16 cellular contexts compared by ENCODE assay signal in genomic region chr22:38451864-38452263, GRCh38. TPM values are rescaled to one million over a fixed set of nuclear protein-coding genes. Genes with fewer than 3 reads are reported as not detected.
DNase-seq lines count a peak whose midpoint lies in the region; ATAC-seq, FAIRE-seq and TF ChIP-seq lines count a peak whose summit lies in the region.
"Had no signal": no experiment of that assay in that cellular context is flagged by ENCODE, and none has a peak within 500 bp of the region (broad histone marks: within the 10 kb centered on the region; RNA-seq: fewer than 3 reads in every experiment).

No MANE protein-coding gene starts in this region.

- H3K36me3 Mint-ChIP-seq in WTC11 = no peaks in the 10 kb centered on the region

- CTCF ChIA-PET in HepG2 (lab: Yijun Ruan, JAX; ENCODE audit: low intra/inter-chr PET ratio, low total read pairs) = no interaction called here
- CTCF ChIA-PET in WTC11 (lab: Charles Lee) = interaction anchor here (1.4 kb wide), 1 partner anchor 17 kb away, joined by 5 read pairs; no protein-coding TSS in a partner anchor

- WGBS in heart left ventricle, 4 donors = 38 to 54% (median 46%) methylated on average over 4 of the region's 4 CpGs
- 7% methylated on average over 1 of the region's 4 CpGs for WGBS in HepG2 (ENCODE audit: low lambda C conversion rate)
- WGBS in right lobe of liver (ENCODE audit: insufficient coverage, low coverage, low lambda C conversion rate, missing lambda C conversion rate) = 57% methylated on average over 4 of the region's 4 CpGs

- BruUV-seq in HepG2 (replicated peaks; lab: Mats Ljungman, UMichigan) = no TSS peak

- POLR2A ChIA-PET in HepG2 (lab: Yijun Ruan, JAX) = no interaction called here
- POLR2A ChIA-PET in WTC11 (lab: Charles Lee) = no interaction called here

- no peaks in the 10 kb centered on the region for H3K79me2 ChIP-seq in HepG2 (ENCODE audit: insufficient read depth, low read length)

- TF ChIP-seq EP300 in HepG2 (IDR thresholded peaks at IDR 0.05; ENCODE audit: low read depth in 2 of 2, low read length in 2 of 2) (no peak), HepG2 (CRISPR knock-in tag; IDR thresholded peaks at IDR 0.05; ENCODE audit: borderline replicate concordance) (no peak)

- in situ Hi-C loops in HepG2 (cut with HindIII; ENCODE audit: extremely low pct_ligation_motif_present, low pct_unique_long_range_greater_than_20kb) = no loop called here

- H3K27me3 ChIP-seq in heart left ventricle = peaks cover 0 to 58% (median 30%) of the 10 kb centered on the region in 9 donors
- H3K27me3 ChIP-seq in HepG2 (ENCODE audit: control insufficient read depth in 1 of 2, insufficient read depth in 2 of 2, low read length in 2 of 2) = peaks cover 20 to 68% of the 10 kb centered on the region in 2 experiments
- H3K27me3 ChIP-seq in right lobe of liver = peaks cover 7% of the 10 kb centered on the region in 2 donors
- H3K27me3 ChIP-seq in dorsolateral prefrontal cortex = peaks cover 0 to 24% (median 0%) of the 10 kb centered on the region in 45 donors

- no peak overlapping the region for H3K4me2 ChIP-seq in HepG2 (ENCODE audit: low read depth, low read length)
- H3K4me2 ChIP-seq: BLaER1 had no signal

- H4K20me1 ChIP-seq in HepG2 (ENCODE audit: insufficient read depth, low read length) = no peaks in the 10 kb centered on the region

- intact Hi-C loops in heart left ventricle (cut with DNase I) = loop anchor here in 2 of 10 donors (5.0 kb wide), 1 partner anchor 35 kb away; no protein-coding TSS in a partner anchor
- intact Hi-C loops in cardiac septum (cut with DNase I) = no loop called here
- intact Hi-C loops in HepG2 (cut with micrococcal nuclease; ENCODE audit: unreplicated experiment) = no loop called here
- intact Hi-C loops in right lobe of liver (cut with DNase I) = no loop called here
- intact Hi-C loops in dorsolateral prefrontal cortex (cut with DNase I) = no loop called here

- no peak overlapping the region for H2AFZ ChIP-seq in HepG2 (ENCODE audit: low read length)
- H2AFZ ChIP-seq: GM23248 had no signal

- no peak for DNase-seq in heart left ventricle
- DNase-seq in cardiac septum (ENCODE audit: low spot score) = no peak
- DNase-seq in HepG2 (ENCODE audit: low spot score) = no peak
- DNase-seq in right lobe of liver = no peak
- no peak for DNase-seq in dorsolateral prefrontal cortex
- no peak for DNase-seq in occipital lobe (lab: John Stamatoyannopoulos, UW)
- DNase-seq in WTC11 (ENCODE audit: low spot score) = no peak
- DNase-seq: 8988T; AML-193; Caco-2; CD8-positive, alpha-beta memory T cell; DMS53; GF-D8 had no signal

- H3K4me1 ChIP-seq in heart left ventricle (peaks cover 0 to 73% (median 12%) of the 10 kb centered on the region in 12 donors), HepG2 (ENCODE audit: insufficient read depth, low read length) (peaks cover 11% of the 10 kb centered on the region), right lobe of liver (peaks cover 0 to 9% (median 0%) of the 10 kb centered on the region in 4 donors)

- no peak for TF ChIP-seq CTCF in heart left ventricle (IDR thresholded peaks at IDR 0.05)
- TF ChIP-seq CTCF in HepG2 (CRISPR knock-in tag; IDR thresholded peaks at IDR 0.05) = no peak
- no peak for TF ChIP-seq CTCF in right lobe of liver (IDR thresholded peaks at IDR 0.05)
- no peak for TF ChIP-seq CTCF in dorsolateral prefrontal cortex (IDR thresholded peaks at IDR 0.05 in 54 of 56, conservative IDR thresholded peaks at IDR 0.05 in 2 of 56; ENCODE audit: low read depth in 1 of 56, partially characterized antibody in 56 of 56)
- no peak for TF ChIP-seq CTCF in WTC11 (IDR thresholded peaks at IDR 0.05)

- no peak overlapping the region for H3K27ac Mint-ChIP-seq in WTC11
- H3K27ac Mint-ChIP-seq: CD8-positive, alpha-beta memory T cell had no signal

- H3K4me3 Mint-ChIP-seq in WTC11 = no peak overlapping the region
- H3K4me3 Mint-ChIP-seq: CD8-positive, alpha-beta memory T cell had no signal

- H3K36me3 ChIP-seq in heart left ventricle (no peaks in the 10 kb centered on the region), HepG2 (replicated peaks in 1 of 2; ENCODE audit: control insufficient read depth in 1 of 2, insufficient read depth in 2 of 2, low read length in 2 of 2) (no peaks in the 10 kb centered on the region), right lobe of liver (no peaks in the 10 kb centered on the region)
- H3K36me3 ChIP-seq: BLaER1 had no signal

- H3K27ac ChIP-seq in heart left ventricle = peak overlapping the region; percentile 28 to 99 (median 91)
- no peak overlapping the region for H3K27ac ChIP-seq in HepG2 (ENCODE audit: extremely low read length, insufficient read depth, low read length)
- no peak overlapping the region for H3K27ac ChIP-seq in right lobe of liver
- peak overlapping the region in 51 of 59 donors; percentile 11 to 93 (median 74) for H3K27ac ChIP-seq in dorsolateral prefrontal cortex
- peak overlapping the region; percentile 73 for H3K27ac ChIP-seq in temporal lobe (ENCODE audit: low read depth, low read length)
- H3K27ac ChIP-seq: BLaER1, GM23248 had no signal

- no peak for TF ChIP-seq POLR2A in heart left ventricle (IDR thresholded peaks at IDR 0.05)
- TF ChIP-seq POLR2A in HepG2 (IDR thresholded peaks at IDR 0.05; ENCODE audit: insufficient read depth in 1 of 2, low read depth in 2 of 2, low read length in 2 of 2) = no peak
- TF ChIP-seq POLR2A in right lobe of liver (IDR thresholded peaks at IDR 0.05) = no peak

- no peaks in the 10 kb centered on the region for H3K9me3 Mint-ChIP-seq in WTC11

- ATAC-seq in heart left ventricle = no peak
- no peak for ATAC-seq in HepG2
- ATAC-seq in right lobe of liver = no peak
- ATAC-seq in WTC11 = no peak

- no peak overlapping the region for H3K9ac ChIP-seq in HepG2 (ENCODE audit: insufficient read depth, low read depth, low read length)
- H3K9ac ChIP-seq: BLaER1, GM23248 had no signal

- H3K4me3 ChIP-seq in heart left ventricle (no peak overlapping the region), HepG2 (replicated peaks in 1 of 3; ENCODE audit: insufficient read depth in 1 of 3, low read depth in 2 of 3, low read length in 3 of 3) (no peak overlapping the region), right lobe of liver (no peak overlapping the region), dorsolateral prefrontal cortex (peak overlapping the region in 37 of 59 donors; percentile 4 to 81 (median 61))
- H3K4me3 ChIP-seq: BLaER1, GM23248 had no signal

- peaks cover 50% of the 10 kb centered on the region for H3K27me3 Mint-ChIP-seq in WTC11 (ENCODE audit: low read depth)

- no peaks in the 10 kb centered on the region for H3K9me3 ChIP-seq in heart left ventricle
- no peaks in the 10 kb centered on the region for H3K9me3 ChIP-seq in HepG2 (ENCODE audit: low read length)
- H3K9me3 ChIP-seq in right lobe of liver = no peaks in the 10 kb centered on the region
- H3K9me3 ChIP-seq: BLaER1, Caco-2 had no signal

- peaks cover 29% of the 10 kb centered on the region for H3K4me1 Mint-ChIP-seq in WTC11

- FAIRE-seq in HepG2 (lab: Jason Lieb, UNC) = no peak

- TF ChIP-seq RAD21 in HepG2 (CRISPR knock-in tag; IDR thresholded peaks at IDR 0.05) = no peak

RNA-seq across cellular contexts. Expression of gene KCNJ4, which starts 3.1 kb away (rescaled TPM):
- 10 to 100 TPM; 14.5 to 85.5 (median 39.7) TPM for total RNA-seq in heart left ventricle
- polyA plus RNA-seq in heart left ventricle = 10 to 100 TPM; 20.3 to 57.9 TPM
- total RNA-seq in cardiac septum = 67.8 TPM
- not detected in 2 replicates for total RNA-seq in HepG2 (2016; rRNA removed; fragmentation: Illumina TruSeq; extraction: Trizol)
- not detected in 2 replicates for total RNA-seq in HepG2 (2016; cell fraction: cytosol; rRNA removed; fragmentation: Illumina TruSeq; extraction: Trizol; ENCODE audit: low read depth)
- not detected in 2 replicates for total RNA-seq in HepG2 (2016; cell fraction: insoluble cytoplasmic fraction; rRNA removed; fragmentation: Illumina TruSeq; extraction: Trizol)
- not detected in 2 replicates for total RNA-seq in HepG2 (2016; cell fraction: membrane; rRNA removed; fragmentation: Illumina TruSeq; extraction: Trizol)
- not detected in 2 replicates for total RNA-seq in HepG2 (2016; cell fraction: nucleus; rRNA removed; fragmentation: Illumina TruSeq; extraction: Trizol)
- not detected in 2 replicates for polyA plus RNA-seq in HepG2 (2011; rRNA removed)
- 0.03 TPM in 1 of 2 replicates, not detected in the other for polyA plus RNA-seq in HepG2 (2011; cell fraction: cytosol; rRNA removed)
- polyA plus RNA-seq in HepG2 (2011; cell fraction: nucleus; rRNA removed) = not detected in 2 replicates
- polyA plus RNA-seq in HepG2 (2012) = not detected in 2 replicates
- not detected in 2 replicates for polyA plus RNA-seq in HepG2 (2016; cell fraction: cytosol; fragmentation: Illumina TruSeq; extraction: Trizol; ENCODE audit: low read depth)
- polyA plus RNA-seq in HepG2 (2016; cell fraction: insoluble cytoplasmic fraction; fragmentation: Illumina TruSeq; extraction: Trizol; ENCODE audit: low read depth) = not detected in 2 replicates
- polyA plus RNA-seq in HepG2 (2016; cell fraction: membrane; fragmentation: Illumina TruSeq; extraction: Trizol; ENCODE audit: low read depth) = not detected in 2 replicates
- not detected in 2 replicates for polyA plus RNA-seq in HepG2 (2016; cell fraction: nucleus; fragmentation: Illumina TruSeq; extraction: Trizol; ENCODE audit: insufficient read depth, low read depth)
- polyA minus RNA-seq in HepG2 (2011; rRNA and poly(A)+ RNA removed; ENCODE audit: low replicate concordance) = not detected in 2 replicates
- polyA minus RNA-seq in HepG2 (2011; cell fraction: cytosol; rRNA and poly(A)+ RNA removed) = not detected in 2 replicates
- not detected in 2 replicates for polyA minus RNA-seq in HepG2 (2011; cell fraction: nucleus; rRNA and poly(A)+ RNA removed)
- not detected for total RNA-seq in right lobe of liver
- total RNA-seq in dorsolateral prefrontal cortex = 100 to 1,000 TPM in 35 of 120 experiments, 10 to 100 TPM in 85; 21.0 to 129 (median 87.1) TPM
- total RNA-seq in temporal lobe = 6.6 TPM
- 9.7 TPM for total RNA-seq in occipital lobe
- total RNA-seq in WTC11 (2021) = 3.1 to 3.3 TPM (median 3.2 TPM) in 3 replicates
- total RNA-seq: CD8-positive, alpha-beta memory T cell; GM23248 had no signal
- polyA plus RNA-seq: CD8-positive, alpha-beta memory T cell; GM23248 had no signal

RNA-seq across cellular contexts. Expression of gene KDELR3, which starts 16.0 kb away (rescaled TPM):
- total RNA-seq in heart left ventricle (10 to 100 TPM in 4 of 9 donors, 1 to 10 TPM in 5; 4.4 to 15.5 (median 8.5) TPM), cardiac septum (18.2 TPM), HepG2 (2016; rRNA removed; fragmentation: Illumina TruSeq; extraction: Trizol) (18.9 and 24.2 TPM in 2 replicates), right lobe of liver (10 to 100 TPM in 3 of 6 experiments, 1 to 10 TPM in 3; 2.4 to 53.8 (median 12.8) TPM), dorsolateral prefrontal cortex (1 to 10 TPM in 88 of 120 experiments, under 1 TPM in 30, not detected in 2; 0.35 to 4.3 (median 1.4) TPM), temporal lobe (1.5 TPM), occipital lobe (0.94 TPM), WTC11 (2021) (5.7 to 10.3 TPM (median 7.7 TPM) in 3 replicates)
- polyA plus RNA-seq in heart left ventricle (10 to 100 TPM in 1 of 2 donors, 1 to 10 TPM in 1; 7.8 to 10.5 TPM), HepG2 (2011; rRNA removed) (44.4 and 65.7 TPM in 2 replicates)
- 15.4 and 17.8 TPM in 2 replicates for total RNA-seq in HepG2 (2016; cell fraction: cytosol; rRNA removed; fragmentation: Illumina TruSeq; extraction: Trizol; ENCODE audit: low read depth)
- total RNA-seq in HepG2 (2016; cell fraction: insoluble cytoplasmic fraction; rRNA removed; fragmentation: Illumina TruSeq; extraction: Trizol) = 18.4 and 24.9 TPM in 2 replicates
- total RNA-seq in HepG2 (2016; cell fraction: membrane; rRNA removed; fragmentation: Illumina TruSeq; extraction: Trizol) = 25.0 and 25.7 TPM in 2 replicates
- 24.1 and 25.4 TPM in 2 replicates for total RNA-seq in HepG2 (2016; cell fraction: nucleus; rRNA removed; fragmentation: Illumina TruSeq; extraction: Trizol)
- 51.3 and 51.5 TPM in 2 replicates for polyA plus RNA-seq in HepG2 (2011; cell fraction: cytosol; rRNA removed)
- 13.4 and 13.6 TPM in 2 replicates for polyA plus RNA-seq in HepG2 (2011; cell fraction: nucleus; rRNA removed)
- polyA plus RNA-seq in HepG2 (2012) = 25.3 and 25.4 TPM in 2 replicates
- 22.6 and 32.8 TPM in 2 replicates for polyA plus RNA-seq in HepG2 (2016; cell fraction: cytosol; fragmentation: Illumina TruSeq; extraction: Trizol; ENCODE audit: low read depth)
- polyA plus RNA-seq in HepG2 (2016; cell fraction: insoluble cytoplasmic fraction; fragmentation: Illumina TruSeq; extraction: Trizol; ENCODE audit: low read depth) = 25.8 and 26.8 TPM in 2 replicates
- 31.8 and 34.1 TPM in 2 replicates for polyA plus RNA-seq in HepG2 (2016; cell fraction: membrane; fragmentation: Illumina TruSeq; extraction: Trizol; ENCODE audit: low read depth)
- 38.2 and 40.9 TPM in 2 replicates for polyA plus RNA-seq in HepG2 (2016; cell fraction: nucleus; fragmentation: Illumina TruSeq; extraction: Trizol; ENCODE audit: insufficient read depth, low read depth)
- 11.9 and 47.4 TPM in 2 replicates for polyA minus RNA-seq in HepG2 (2011; rRNA and poly(A)+ RNA removed; ENCODE audit: low replicate concordance)
- 22.6 and 22.7 TPM in 2 replicates for polyA minus RNA-seq in HepG2 (2011; cell fraction: cytosol; rRNA and poly(A)+ RNA removed)
- 6.4 and 12.8 TPM in 2 replicates for polyA minus RNA-seq in HepG2 (2011; cell fraction: nucleus; rRNA and poly(A)+ RNA removed)

RNA-seq across cellular contexts. Expression of gene DDX17, which starts 54.2 kb away (rescaled TPM):
- total RNA-seq in heart left ventricle (100 to 1,000 TPM; 149 to 202 (median 170) TPM), cardiac septum (215 TPM), HepG2 (2016; rRNA removed; fragmentation: Illumina TruSeq; extraction: Trizol) (238 and 251 TPM in 2 replicates), right lobe of liver (100 to 1,000 TPM; 128 to 205 (median 184) TPM), dorsolateral prefrontal cortex (100 to 1,000 TPM; 359 to 670 (median 471) TPM), temporal lobe (453 TPM), occipital lobe (646 TPM), WTC11 (2021) (399 to 507 TPM (median 489 TPM) in 3 replicates)
- polyA plus RNA-seq in heart left ventricle (100 to 1,000 TPM; 133 to 153 TPM), HepG2 (2011; rRNA removed) (344 and 362 TPM in 2 replicates)
- total RNA-seq in HepG2 (2016; cell fraction: cytosol; rRNA removed; fragmentation: Illumina TruSeq; extraction: Trizol; ENCODE audit: low read depth) = 42.5 and 43.8 TPM in 2 replicates
- total RNA-seq in HepG2 (2016; cell fraction: insoluble cytoplasmic fraction; rRNA removed; fragmentation: Illumina TruSeq; extraction: Trizol) = 229 and 234 TPM in 2 replicates
- total RNA-seq in HepG2 (2016; cell fraction: membrane; rRNA removed; fragmentation: Illumina TruSeq; extraction: Trizol) = 50.6 and 57.8 TPM in 2 replicates
- 224 and 247 TPM in 2 replicates for total RNA-seq in HepG2 (2016; cell fraction: nucleus; rRNA removed; fragmentation: Illumina TruSeq; extraction: Trizol)
- polyA plus RNA-seq in HepG2 (2011; cell fraction: cytosol; rRNA removed) = 156 and 197 TPM in 2 replicates
- 920 and 1,014 TPM in 2 replicates for polyA plus RNA-seq in HepG2 (2011; cell fraction: nucleus; rRNA removed)
- polyA plus RNA-seq in HepG2 (2012) = 102 and 112 TPM in 2 replicates
- polyA plus RNA-seq in HepG2 (2016; cell fraction: cytosol; fragmentation: Illumina TruSeq; extraction: Trizol; ENCODE audit: low read depth) = 3.1 and 3.6 TPM in 2 replicates
- 120 and 135 TPM in 2 replicates for polyA plus RNA-seq in HepG2 (2016; cell fraction: insoluble cytoplasmic fraction; fragmentation: Illumina TruSeq; extraction: Trizol; ENCODE audit: low read depth)
- polyA plus RNA-seq in HepG2 (2016; cell fraction: membrane; fragmentation: Illumina TruSeq; extraction: Trizol; ENCODE audit: low read depth) = 11.9 and 15.1 TPM in 2 replicates
- 326 and 352 TPM in 2 replicates for polyA plus RNA-seq in HepG2 (2016; cell fraction: nucleus; fragmentation: Illumina TruSeq; extraction: Trizol; ENCODE audit: insufficient read depth, low read depth)
- polyA minus RNA-seq in HepG2 (2011; rRNA and poly(A)+ RNA removed; ENCODE audit: low replicate concordance) = 454 and 540 TPM in 2 replicates
- 210 and 220 TPM in 2 replicates for polyA minus RNA-seq in HepG2 (2011; cell fraction: cytosol; rRNA and poly(A)+ RNA removed)
- polyA minus RNA-seq in HepG2 (2011; cell fraction: nucleus; rRNA and poly(A)+ RNA removed) = 473 and 556 TPM in 2 replicates

Comparison
In these comparisons a context has a peak if more than half of its experiments do, and no peak if none do; other contexts are left out.
1. H3K27ac ChIP-seq: peak in heart left ventricle (12 of 12), dorsolateral prefrontal cortex (51 of 59) and temporal lobe (single experiment); none in HepG2 (single experiment) and right lobe of liver (0 of 3).
2. H3K4me3 ChIP-seq: peak in dorsolateral prefrontal cortex (37 of 59); none in heart left ventricle (0 of 12), HepG2 (0 of 3) and right lobe of liver (0 of 3).